ENCODE assay signal across 12 cellular contexts in genomic region chr2:73982140-73982617, GRCh38. TPM values are rescaled to one million over a fixed set of nuclear protein-coding genes. Genes with fewer than 3 reads are reported as not detected.
DNase-seq lines count a peak whose midpoint lies in the region; ATAC-seq and TF ChIP-seq lines count a peak whose summit lies in the region.
"Had no signal": no experiment of that assay in that cellular context is flagged by ENCODE, and none has a peak within 500 bp of the region (broad histone marks: within the 10 kb centered on the region; RNA-seq: fewer than 3 reads in every experiment).

No MANE protein-coding gene starts in this region.

- no peak for ATAC-seq in activated T-cell treated with anti-CD3 and anti-CD28 coated beads, Interleukin-2, amount 50 U/mL, for 72 hours (replicated peaks in 1 of 2)
- no peak for ATAC-seq in activated T-helper 17 cell treated with anti-CD3 and anti-CD28 coated beads, Interleukin-2, amount 50 U/mL, for 72 hours (replicated peaks)
- ATAC-seq: pancreas had no signal

- H3K36me3 Mint-ChIP-seq in activated T-cell treated with anti-CD3 and anti-CD28 coated beads, Interleukin-2, amount 50 U/mL, for 72 hours (ENCODE audit: insufficient read depth in 2 of 2), result peaks cover 0 to 5% of the 10 kb centered on the region in 2 donors
- peaks cover 24% of the 10 kb centered on the region for H3K36me3 Mint-ChIP-seq in activated T-helper 17 cell treated with anti-CD3 and anti-CD28 coated beads, Interleukin-2, amount 50 U/mL, for 72 hours (ENCODE audit: low read depth)
- H3K36me3 Mint-ChIP-seq in type B pancreatic cell, result peaks cover 11% of the 10 kb centered on the region

- H3K27ac ChIP-seq in iPS-18a (ENCODE audit: low read length), result no peak overlapping the region
- H3K27ac ChIP-seq in Karpas-422 (ENCODE audit: low read length), result no peak overlapping the region

- H3K4me1 ChIP-seq in iPS-18a (ENCODE audit: control insufficient read depth, low read depth, low read length) (peaks cover 17% of the 10 kb centered on the region), Karpas-422 (ENCODE audit: low read length) (peaks cover 48% of the 10 kb centered on the region)

- H3K4me3 Mint-ChIP-seq in activated T-cell treated with anti-CD3 and anti-CD28 coated beads, Interleukin-2, amount 50 U/mL, for 72 hours, result peak overlapping the region; percentile 71 to 80
- H3K4me3 Mint-ChIP-seq in activated T-helper 17 cell treated with anti-CD3 and anti-CD28 coated beads, Interleukin-2, amount 50 U/mL, for 72 hours, result peak overlapping the region; percentile 75
- H3K4me3 Mint-ChIP-seq in type B pancreatic cell, result peak overlapping the region; percentile 86

- H3K36me3 ChIP-seq in iPS-18a (ENCODE audit: control insufficient read depth, low read depth, low read length), result no peaks in the 10 kb centered on the region
- H3K36me3 ChIP-seq in Karpas-422 (ENCODE audit: insufficient read depth, low read length), result 0 out of 2 replicates have a peak, but pooled peaks cover 4% of the 10 kb centered on the region
- H3K36me3 ChIP-seq: pancreas had no signal

- no peak for DNase-seq in activated T-cell treated with anti-CD3 and anti-CD28 coated beads, Interleukin-2, amount 50 U/mL, for 72 hours
- no peak for DNase-seq in activated T-cell treated with anti-CD3 and anti-CD28 coated beads, Interleukin-2, amount 50 U/mL, for 1 hour
- no peak for DNase-seq in type B pancreatic cell (ENCODE audit: extremely low spot score, unreplicated experiment)
- no peak for DNase-seq in Karpas-422
- DNase-seq in effector CD4-positive, alpha-beta T cell, result no peak
- no peak for DNase-seq in glomerular visceral epithelial cell (ENCODE audit: extremely low spot score)
- DNase-seq: SHP77; stimulated activated naive B cell treated with anti-CD40 and anti-IgM and Interleukin-4, amounts not matched to agents 10 μg/mL and 1 μg/mL and 100 μg/mL, for 72 hours had no signal

- peaks cover 51% of the 10 kb centered on the region for H3K27me3 ChIP-seq in iPS-18a (ENCODE audit: control insufficient read depth, insufficient read depth, low read length)
- no peaks in the 10 kb centered on the region; the same call in 1 of the 2 replicates for H3K27me3 ChIP-seq in Karpas-422 (ENCODE audit: low read length)
- H3K27me3 ChIP-seq: pancreas had no signal

- H3K27me3 Mint-ChIP-seq in activated T-cell treated with anti-CD3 and anti-CD28 coated beads, Interleukin-2, amount 50 U/mL, for 72 hours (ENCODE audit: low read depth), result no peaks in the 10 kb centered on the region
- H3K27me3 Mint-ChIP-seq in activated T-helper 17 cell treated with anti-CD3 and anti-CD28 coated beads, Interleukin-2, amount 50 U/mL, for 72 hours, result no peaks in the 10 kb centered on the region
- H3K27me3 Mint-ChIP-seq in type B pancreatic cell, result peaks cover 45% of the 10 kb centered on the region
- H3K27me3 Mint-ChIP-seq: activated T-cell treated with anti-CD3 and anti-CD28 coated beads, Interleukin-2, amount 50 U/mL, for 24 hours had no signal

- H3K4me1 Mint-ChIP-seq in activated T-cell treated with anti-CD3 and anti-CD28 coated beads, Interleukin-2, amount 50 U/mL, for 72 hours (ENCODE audit: low read depth), result peaks cover 84% of the 10 kb centered on the region
- H3K4me1 Mint-ChIP-seq in activated T-helper 17 cell treated with anti-CD3 and anti-CD28 coated beads, Interleukin-2, amount 50 U/mL, for 72 hours, result peaks cover 41% of the 10 kb centered on the region
- peaks cover 53% of the 10 kb centered on the region for H3K4me1 Mint-ChIP-seq in type B pancreatic cell (ENCODE audit: unreplicated experiment)

- no peak for TF ChIP-seq CTCF in type B pancreatic cell (conservative IDR thresholded peaks at IDR 0.05)

- no peak overlapping the region for H3K9ac ChIP-seq in iPS-18a (ENCODE audit: low read length)
- H3K9ac ChIP-seq in Karpas-422 (ENCODE audit: low read length), result no peak overlapping the region

- peaks cover 18% of the 10 kb centered on the region for H3K79me2 ChIP-seq in Karpas-422 (ENCODE audit: low read length)

- no peak overlapping the region for H2AFZ ChIP-seq in Karpas-422 (ENCODE audit: low read length)

- peaks cover 11% of the 10 kb centered on the region; the same call in 1 of the 2 replicates for H4K20me1 ChIP-seq in Karpas-422 (ENCODE audit: insufficient read depth, low read depth, low read length)

- H3K9me3 ChIP-seq in iPS-18a (ENCODE audit: control insufficient read depth, low read depth, low read length), result no peaks in the 10 kb centered on the region
- H3K9me3 ChIP-seq in Karpas-422 (ENCODE audit: low read length), result no peaks in the 10 kb centered on the region
- H3K9me3 ChIP-seq: pancreas had no signal

- no peak overlapping the region for H3K4me2 ChIP-seq in Karpas-422 (ENCODE audit: low read depth, low read length, poor library complexity, severe bottlenecking)

- no peaks in the 10 kb centered on the region for H3K9me3 Mint-ChIP-seq in activated T-cell treated with anti-CD3 and anti-CD28 coated beads, Interleukin-2, amount 50 U/mL, for 72 hours
- H3K9me3 Mint-ChIP-seq in activated T-helper 17 cell treated with anti-CD3 and anti-CD28 coated beads, Interleukin-2, amount 50 U/mL, for 72 hours, result no peaks in the 10 kb centered on the region
- no peaks in the 10 kb centered on the region for H3K9me3 Mint-ChIP-seq in type B pancreatic cell
- H3K9me3 Mint-ChIP-seq: activated T-cell treated with anti-CD3 and anti-CD28 coated beads, Interleukin-2, amount 50 U/mL, for 24 hours; stimulated activated naive B cell treated with anti-CD40 and anti-IgM and Interleukin-4, amounts not matched to agents 10 μg/mL and 1 μg/mL and 100 μg/mL, for 72 hours had no signal

- no peaks in the 10 kb centered on the region for H3K9me2 ChIP-seq in Karpas-422 (replicated peaks; ENCODE audit: insufficient read depth, low read length)

- no peak overlapping the region for H3K27ac Mint-ChIP-seq in activated T-cell treated with anti-CD3 and anti-CD28 coated beads, Interleukin-2, amount 50 U/mL, for 72 hours
- no peak overlapping the region for H3K27ac Mint-ChIP-seq in activated T-helper 17 cell treated with anti-CD3 and anti-CD28 coated beads, Interleukin-2, amount 50 U/mL, for 72 hours
- H3K27ac Mint-ChIP-seq in type B pancreatic cell, result peak overlapping the region; percentile 100

- H3K4me3 ChIP-seq in iPS-18a (ENCODE audit: low read length), result peak overlapping the region; percentile 50
- H3K4me3 ChIP-seq in Karpas-422 (ENCODE audit: low read length), result no peak overlapping the region

RNA-seq across cellular contexts. Expression of gene TET3, which starts 2.5 kb away (rescaled TPM):
- 10 to 100 TPM; 18.6 to 19.7 TPM for total RNA-seq in activated T-cell treated with anti-CD3 and anti-CD28 coated beads, Interleukin-2, amount 50 U/mL, for 72 hours
- total RNA-seq in activated T-helper 17 cell treated with anti-CD3 and anti-CD28 coated beads, Interleukin-2, amount 50 U/mL, for 72 hours, result 10 to 100 TPM; 15.1 to 42.6 TPM
- 34.6 and 71.5 TPM in 2 replicates for total RNA-seq in type B pancreatic cell (ENCODE audit: low replicate concordance)
- 11.6 and 13.6 TPM in 2 replicates for total RNA-seq in Karpas-422 (2014; rRNA removed; shearing (Covaris generic); ENCODE audit: low replicate concordance)

RNA-seq across cellular contexts. Expression of gene DGUOK, which starts 55.5 kb away (rescaled TPM):
- total RNA-seq in activated T-cell treated with anti-CD3 and anti-CD28 coated beads, Interleukin-2, amount 50 U/mL, for 72 hours, result 100 to 1,000 TPM; 110 to 119 TPM
- 10 to 100 TPM; 66.7 to 87.8 TPM for total RNA-seq in activated T-helper 17 cell treated with anti-CD3 and anti-CD28 coated beads, Interleukin-2, amount 50 U/mL, for 72 hours
- total RNA-seq in type B pancreatic cell (ENCODE audit: low replicate concordance), result 59.3 and 73.4 TPM in 2 replicates
- 88.0 and 130 TPM in 2 replicates for total RNA-seq in Karpas-422 (2014; rRNA removed; shearing (Covaris generic); ENCODE audit: low replicate concordance)
